9 cellular contexts compared by ENCODE assay signal in the genomic region with DNA sequence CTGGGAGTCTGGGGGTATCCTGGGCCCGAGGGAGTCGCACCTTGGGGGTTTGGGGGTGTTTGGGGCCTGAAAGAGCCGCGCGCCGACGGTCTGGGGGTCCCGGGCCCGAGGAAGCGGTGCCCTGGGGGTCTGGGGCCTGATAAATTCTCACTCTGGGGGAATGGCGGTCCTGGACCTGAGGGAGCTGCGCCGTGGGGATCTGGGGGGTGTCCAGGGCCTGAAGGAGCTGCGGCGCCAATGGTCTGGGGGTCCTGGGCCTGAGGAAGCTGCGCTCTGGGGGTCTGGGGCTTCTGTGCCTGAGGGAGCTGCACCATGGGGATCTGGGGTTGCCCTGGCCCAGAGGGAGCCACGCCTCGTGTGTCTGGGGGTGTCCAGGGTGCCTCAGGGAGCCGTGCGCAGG. TPM values are rescaled to one million over a fixed set of nuclear protein-coding genes. Genes with fewer than 3 reads are reported as not detected.
A peak's percentile ranks its signal among the peaks of the same experiment; 100 is the strongest.
DNase-seq lines count a peak whose midpoint lies in the region; ATAC-seq and TF ChIP-seq lines count a peak whose summit lies in the region.
"Had no signal": no experiment of that assay in that cellular context is flagged by ENCODE, and none has a peak within 500 bp of the region (broad histone marks: within the 10 kb centered on the region; RNA-seq: fewer than 3 reads in every experiment).

No MANE protein-coding gene starts in this region.

- in situ Hi-C loops in GM13977 (cut with MboI; ENCODE audit: low pct_unique_long_range_greater_than_20kb, low sequenced_read_pairs, unreplicated experiment), result no loop called here

- H3K27ac Mint-ChIP-seq in activated T-helper 2 cell treated with anti-CD3 and anti-CD28 coated beads, Interferon-gamma antibody, Interleukin-2, Interleukin-4, amounts not matched to agents 10 μg/mL and 5 μg/mL and 100 μg/mL, durations not matched to agents 14 hours and 24 hours and 36 hours, result peak overlapping the region; percentile 28
- peak overlapping the region in 3 of 6 donors; percentile 10 to 76 (median 53) for H3K27ac Mint-ChIP-seq in immature natural killer cell
- H3K27ac Mint-ChIP-seq in stimulated activated naive CD8-positive, alpha-beta T cell treated with anti-CD3 and anti-CD28 coated beads, Interleukin-15, amount 100 ng/mL, for 72 hours, result peak overlapping the region in 1 of 2 donors; percentile 88

- H3K4me3 Mint-ChIP-seq in activated T-helper 2 cell treated with anti-CD3 and anti-CD28 coated beads, Interferon-gamma antibody, Interleukin-2, Interleukin-4, amounts not matched to agents 10 μg/mL and 5 μg/mL and 100 μg/mL, durations not matched to agents 14 hours and 24 hours and 36 hours (ENCODE audit: low read depth), result peak overlapping the region; percentile 85
- peak overlapping the region; percentile 68 to 83 (median 76) for H3K4me3 Mint-ChIP-seq in immature natural killer cell
- H3K4me3 Mint-ChIP-seq in stimulated activated naive CD8-positive, alpha-beta T cell treated with anti-CD3 and anti-CD28 coated beads, Interleukin-15, amount 100 ng/mL, for 72 hours, result peak overlapping the region; percentile 84 to 94

- DNase-seq in HL-60 (ENCODE audit: low read depth in 1 of 2, low spot score in 1 of 2) (no peak), immature natural killer cell (no peak), Ammon's horn (ENCODE audit: low spot score) (no peak), NCI-H2227 treated with DMSO at 0.1 percent for 48 hours (lab: John Stamatoyannopoulos, UW) (no peak), GM13977 (ENCODE audit: low spot score) (no peak)
- DNase-seq in activated T-helper 2 cell treated with anti-CD3 and anti-CD28 coated beads, Interferon-gamma antibody, Interleukin-2, Interleukin-4, amounts not matched to agents 10 μg/mL and 5 μg/mL and 100 μg/mL, durations not matched to agents 14 hours and 24 hours and 36 hours (ENCODE audit: low spot score), result no peak
- DNase-seq in stimulated activated naive CD8-positive, alpha-beta T cell treated with anti-CD3 and anti-CD28 coated beads, Interleukin-15, amount 100 ng/mL, for 72 hours, result peak in 1 of 2 donors; percentile 18

- no peak for ATAC-seq in stimulated activated naive CD8-positive, alpha-beta T cell treated with anti-CD3 and anti-CD28 coated beads, Interleukin-15, amount 100 ng/mL, for 72 hours
- ATAC-seq in GM21381 (IDR thresholded peaks at IDR 0.05; ENCODE audit: unreplicated experiment), result no peak
- ATAC-seq: activated CD4-positive, CD25-positive, alpha-beta regulatory T cell treated with anti-CD3 and anti-CD28 coated beads, Interleukin-2, amount 50 U/mL, for 24 hours had no signal

- TF ChIP-seq CTCF in HL-60 (IDR thresholded peaks at IDR 0.05; ENCODE audit: insufficient read depth, low read length), result no peak
- no peak for TF ChIP-seq CTCF in GM13977 (IDR thresholded peaks at IDR 0.05; ENCODE audit: extremely low read depth, insufficient read depth, missing control alignments)

- intact Hi-C loops in activated T-helper 2 cell treated with anti-CD3 and anti-CD28 coated beads, Interferon-gamma antibody, Interleukin-2, Interleukin-4, amounts not matched to agents 10 μg/mL and 5 μg/mL and 100 μg/mL, durations not matched to agents 14 hours and 24 hours and 36 hours (cut with micrococcal nuclease), result loop anchor here (2.0 to 10.0 kb wide), 4 partner anchors 16 to 249 kb away; a partner anchor contains a TSS

- H3K27ac ChIP-seq in HL-60 (replicated peaks), result peak overlapping the region; percentile 72

- H3K36me3 Mint-ChIP-seq in activated T-helper 2 cell treated with anti-CD3 and anti-CD28 coated beads, Interferon-gamma antibody, Interleukin-2, Interleukin-4, amounts not matched to agents 10 μg/mL and 5 μg/mL and 100 μg/mL, durations not matched to agents 14 hours and 24 hours and 36 hours (ENCODE audit: low read depth), result peaks cover 9% of the 10 kb centered on the region
- H3K36me3 Mint-ChIP-seq in immature natural killer cell, result peaks cover 0 to 4% (median 4%) of the 10 kb centered on the region in 3 donors

- H3K9me3 Mint-ChIP-seq in activated T-helper 2 cell treated with anti-CD3 and anti-CD28 coated beads, Interferon-gamma antibody, Interleukin-2, Interleukin-4, amounts not matched to agents 10 μg/mL and 5 μg/mL and 100 μg/mL, durations not matched to agents 14 hours and 24 hours and 36 hours, result no peaks in the 10 kb centered on the region
- H3K9me3 Mint-ChIP-seq in immature natural killer cell, result no peaks in the 10 kb centered on the region
- H3K9me3 Mint-ChIP-seq in stimulated activated naive CD8-positive, alpha-beta T cell treated with anti-CD3 and anti-CD28 coated beads, Interleukin-15, amount 100 ng/mL, for 72 hours, result no peaks in the 10 kb centered on the region

- H3K27me3 Mint-ChIP-seq in activated T-helper 2 cell treated with anti-CD3 and anti-CD28 coated beads, Interferon-gamma antibody, Interleukin-2, Interleukin-4, amounts not matched to agents 10 μg/mL and 5 μg/mL and 100 μg/mL, durations not matched to agents 14 hours and 24 hours and 36 hours (ENCODE audit: low read depth), result no peaks in the 10 kb centered on the region
- H3K27me3 Mint-ChIP-seq in immature natural killer cell (ENCODE audit: low read depth in 3 of 3), result peaks cover 0 to 4% (median 2%) of the 10 kb centered on the region in 3 donors
- no peaks in the 10 kb centered on the region for H3K27me3 Mint-ChIP-seq in stimulated activated naive CD8-positive, alpha-beta T cell treated with anti-CD3 and anti-CD28 coated beads, Interleukin-15, amount 100 ng/mL, for 72 hours

- no peaks in the 10 kb centered on the region for H3K27me3 ChIP-seq in HL-60 (ENCODE audit: insufficient read depth, poor library complexity, severe bottlenecking)

- H3K4me3 ChIP-seq in HL-60 (replicated peaks; ENCODE audit: insufficient read depth, low read length), result peak overlapping the region; percentile 78

- H3K4me1 Mint-ChIP-seq in activated T-helper 2 cell treated with anti-CD3 and anti-CD28 coated beads, Interferon-gamma antibody, Interleukin-2, Interleukin-4, amounts not matched to agents 10 μg/mL and 5 μg/mL and 100 μg/mL, durations not matched to agents 14 hours and 24 hours and 36 hours (ENCODE audit: low read depth), result peaks cover 18% of the 10 kb centered on the region
- H3K4me1 Mint-ChIP-seq in immature natural killer cell, result peaks cover 20 to 23% of the 10 kb centered on the region in 2 donors
- H3K4me1 Mint-ChIP-seq in stimulated activated naive CD8-positive, alpha-beta T cell treated with anti-CD3 and anti-CD28 coated beads, Interleukin-15, amount 100 ng/mL, for 72 hours, result peaks cover 23% of the 10 kb centered on the region

RNA-seq across cellular contexts. Expression of a gene that starts 0.9 kb away (rescaled TPM):
- 61.9 and 75.6 TPM in 2 replicates for total RNA-seq in activated T-helper 2 cell treated with anti-CD3 and anti-CD28 coated beads, Interferon-gamma antibody, Interleukin-2, Interleukin-4, amounts not matched to agents 10 μg/mL and 5 μg/mL and 100 μg/mL, durations not matched to agents 14 hours and 24 hours and 36 hours
- polyA plus RNA-seq in immature natural killer cell, result 10 to 100 TPM in 2 of 3 donors, 1 to 10 TPM in 1; 7.3 to 32.5 (median 16.1) TPM

RNA-seq across cellular contexts. Expression of a gene that starts 15.4 kb away (rescaled TPM):
- total RNA-seq in activated T-helper 2 cell treated with anti-CD3 and anti-CD28 coated beads, Interferon-gamma antibody, Interleukin-2, Interleukin-4, amounts not matched to agents 10 μg/mL and 5 μg/mL and 100 μg/mL, durations not matched to agents 14 hours and 24 hours and 36 hours, result 51.7 and 52.8 TPM in 2 replicates
- polyA plus RNA-seq in immature natural killer cell, result 1 to 10 TPM; 4.7 to 8.3 (median 6.3) TPM

RNA-seq across cellular contexts. Expression of a gene that starts 45.3 kb away (rescaled TPM):
- total RNA-seq in activated T-helper 2 cell treated with anti-CD3 and anti-CD28 coated beads, Interferon-gamma antibody, Interleukin-2, Interleukin-4, amounts not matched to agents 10 μg/mL and 5 μg/mL and 100 μg/mL, durations not matched to agents 14 hours and 24 hours and 36 hours, result 0.05 and 0.09 TPM in 2 replicates
- under 1 TPM in 2 of 3 donors, not detected in 1; 0.03 to 0.20 TPM for polyA plus RNA-seq in immature natural killer cell
